14 cellular contexts compared by ENCODE assay signal in the genomic region with DNA sequence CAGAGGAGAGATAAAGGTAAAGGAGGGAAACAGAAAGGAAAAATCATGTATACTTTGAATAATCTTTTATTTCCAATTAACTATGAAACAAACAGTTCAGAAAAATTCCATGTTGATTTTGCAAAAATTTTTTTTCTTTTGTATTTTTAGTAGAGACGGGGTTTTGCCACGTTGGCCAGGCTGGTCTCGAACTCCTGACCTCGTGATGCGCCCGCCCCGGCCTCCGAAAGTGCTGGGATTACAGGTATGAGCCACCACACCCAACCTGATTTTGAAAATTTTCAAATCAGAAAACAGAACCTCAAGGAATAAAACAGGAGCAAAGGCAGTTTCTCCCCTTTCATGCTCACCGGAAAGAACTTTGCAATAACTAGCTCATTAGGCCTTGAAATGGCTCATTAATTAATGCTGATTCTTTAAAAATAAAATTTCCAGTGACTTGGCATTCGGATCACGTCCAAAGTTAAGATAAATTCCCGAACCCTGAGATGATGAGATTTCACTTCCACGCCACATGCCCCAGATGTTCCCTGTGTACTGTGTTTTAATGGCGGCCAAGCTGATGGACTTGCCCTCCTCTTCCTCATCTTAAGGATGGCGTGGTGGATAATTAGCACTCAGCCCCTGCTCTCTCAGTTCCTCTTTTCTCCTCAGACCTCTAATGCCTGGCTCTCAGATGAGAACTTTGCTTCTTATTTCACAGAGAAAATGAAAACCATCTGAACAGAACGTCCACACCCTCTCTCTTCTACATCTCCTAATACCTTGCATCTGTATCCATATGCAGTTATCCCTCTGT. TPM values are rescaled to one million over a fixed set of nuclear protein-coding genes. Genes with fewer than 3 reads are reported as not detected.
DNase-seq lines count a peak whose midpoint lies in the region; ATAC-seq lines count a peak whose summit lies in the region.
"Had no signal": no experiment of that assay in that cellular context is flagged by ENCODE, and none has a peak within 500 bp of the region (broad histone marks: within the 10 kb centered on the region; RNA-seq: fewer than 3 reads in every experiment).

No MANE protein-coding gene starts in this region.

- H3K36me3 ChIP-seq in mesenchymal stem cell (ENCODE audit: control insufficient read depth in 1 of 2, insufficient read depth in 2 of 2, low read depth in 1 of 2, low read length in 2 of 2) (no peaks in the 10 kb centered on the region), aorta (ENCODE audit: control insufficient read depth in 1 of 2, insufficient read depth in 2 of 2, low read length in 1 of 2) (no peaks in the 10 kb centered on the region)

- H3K4me1 ChIP-seq in mesenchymal stem cell (ENCODE audit: control insufficient read depth, insufficient read depth, low read depth, low read length) (peaks cover 25% of the 10 kb centered on the region), aorta (ENCODE audit: control insufficient read depth in 1 of 2, insufficient read depth in 2 of 2, low read length in 2 of 2) (no peaks in the 10 kb centered on the region)

- no peak overlapping the region for H3K4me2 ChIP-seq in mesenchymal stem cell (ENCODE audit: low read length, poor library complexity, severe bottlenecking)

- H3K79me1 ChIP-seq in mesenchymal stem cell (replicated peaks; ENCODE audit: low read length, poor library complexity, severe bottlenecking): no peaks in the 10 kb centered on the region

- H3K27ac ChIP-seq in mesenchymal stem cell (ENCODE audit: low read length, poor library complexity, severe bottlenecking): peak overlapping the region; percentile 39
- no peak overlapping the region for H3K27ac ChIP-seq in aorta (ENCODE audit: low read depth in 1 of 2, low read length in 2 of 2)

- H2AK5ac ChIP-seq in mesenchymal stem cell (ENCODE audit: low read length, severe bottlenecking): peak overlapping the region; percentile 60

- H2BK120ac ChIP-seq in mesenchymal stem cell (ENCODE audit: low read depth, low read length): peak overlapping the region; percentile 71

- H4K91ac ChIP-seq in mesenchymal stem cell (ENCODE audit: low read length): peak overlapping the region; percentile 87

- no peak overlapping the region for H3K4me3 ChIP-seq in mesenchymal stem cell (ENCODE audit: insufficient read depth in 1 of 2, low read depth in 1 of 2, low read length in 2 of 2)
- no peak overlapping the region for H3K4me3 ChIP-seq in aorta (ENCODE audit: low read length in 2 of 2)

- H4K8ac ChIP-seq in mesenchymal stem cell (ENCODE audit: low read length): no peak overlapping the region

- no peak overlapping the region for H2BK15ac ChIP-seq in mesenchymal stem cell (ENCODE audit: low read depth, poor library complexity, severe bottlenecking)

- no peak overlapping the region for H3K14ac ChIP-seq in mesenchymal stem cell (ENCODE audit: low read length in 2 of 2)

- H2BK5ac ChIP-seq in mesenchymal stem cell (ENCODE audit: low read depth, low read length, poor library complexity, severe bottlenecking): no peak overlapping the region

- H2BK12ac ChIP-seq in mesenchymal stem cell (ENCODE audit: low read length in 2 of 2): peak overlapping the region; percentile 93 to 100

- H3K23ac ChIP-seq in mesenchymal stem cell (ENCODE audit: low read length in 2 of 2): no peak overlapping the region

- no peak overlapping the region for H2AFZ ChIP-seq in mesenchymal stem cell (ENCODE audit: low read depth, low read length)

- peak overlapping the region in 1 of 2 experiments; percentile 85 for H3K4ac ChIP-seq in mesenchymal stem cell (ENCODE audit: low read depth in 1 of 2, low read length in 2 of 2)

- WGBS in mesenchymal stem cell: 97% methylated on average over 16 of the region's 16 CpGs
- 94 to 97% methylated on average over 16 of the region's 16 CpGs for WGBS in aorta, 2 donors

- peak overlapping the region in 1 of 2 experiments; percentile 16 for H3K18ac ChIP-seq in mesenchymal stem cell (ENCODE audit: low read depth in 1 of 2, low read length in 2 of 2)

- H3K9ac ChIP-seq in mesenchymal stem cell (ENCODE audit: low read length): no peak overlapping the region

- intact Hi-C loops in aorta (cut with DNase I): no loop called here

- H3K9me3 ChIP-seq in mesenchymal stem cell (ENCODE audit: control insufficient read depth, low read length) (no peaks in the 10 kb centered on the region), aorta (ENCODE audit: control insufficient read depth, low read length) (no peaks in the 10 kb centered on the region)

- DNase-seq in NOMO-1 treated with DMSO at 0.1 percent for 48 hours (lab: John Stamatoyannopoulos, UW; ENCODE audit: unreplicated experiment) (peak; percentile 77), mesenchymal stem cell (no peak), epidermal melanocyte (ENCODE audit: insufficient read length, low spot score) (no peak), aorta (no peak), hypothalamus (lab: John Stamatoyannopoulos, UW) (no peak)
- no peak for DNase-seq in stimulated activated naive CD4-positive, alpha-beta T cell (lab: John Stamatoyannopoulos, UW)
- DNase-seq: activated naive CD4-positive, alpha-beta T cell treated with anti-CD3 and anti-CD28 coated beads, Interleukin-2, amount 50 U/mL, for 16 hours; COR-L47; NCI-H524 had no signal

- no peaks in the 10 kb centered on the region for H3K27me3 ChIP-seq in mesenchymal stem cell (ENCODE audit: control insufficient read depth in 1 of 2, insufficient read depth in 1 of 2, low read length in 2 of 2)
- no peaks in the 10 kb centered on the region for H3K27me3 ChIP-seq in aorta (ENCODE audit: control insufficient read depth in 1 of 2, insufficient read depth in 2 of 2, low read length in 1 of 2)

- peak; percentile 27 for ATAC-seq in GM18520 (IDR thresholded peaks at IDR 0.05; ENCODE audit: unreplicated experiment)
- ATAC-seq in HG02678 (IDR thresholded peaks at IDR 0.05; ENCODE audit: unreplicated experiment): peak; percentile 37
- no peak for ATAC-seq in aorta (ENCODE audit: low FRiP score)
- ATAC-seq: T-cell had no signal

RNA-seq across cellular contexts. Expression of gene BCL2L10, which starts 10.8 kb away (rescaled TPM):
- 0.06 TPM for polyA plus RNA-seq in mesenchymal stem cell (2013, experiment 1 of 2)
- not detected for polyA plus RNA-seq in mesenchymal stem cell (2013, experiment 2 of 2)
- not detected for total RNA-seq in aorta
- polyA plus RNA-seq in aorta: not detected
- total RNA-seq: H1, neural crest cell had no signal
